Comparison of ENCODE assay signal across 8 cellular contexts in the genomic region with DNA sequence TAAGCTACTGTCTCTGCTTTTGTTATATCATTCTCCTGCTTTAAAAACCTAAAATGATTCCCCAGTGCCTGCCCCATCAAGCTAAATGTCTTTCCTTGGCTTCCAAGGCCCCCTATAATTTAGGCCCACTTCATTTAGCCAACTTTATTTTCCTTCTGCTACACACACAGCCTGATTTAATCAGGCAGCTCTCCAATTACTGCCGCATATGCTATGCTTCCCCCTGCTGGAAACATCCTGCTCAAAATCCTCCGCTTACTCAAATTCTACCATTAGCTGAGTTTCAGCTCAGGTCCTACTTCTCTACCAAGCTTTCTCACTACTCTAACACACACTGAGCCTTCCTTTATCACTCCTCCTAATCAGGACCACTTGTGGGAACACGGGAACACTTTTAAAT. TPM values are rescaled to one million over a fixed set of nuclear protein-coding genes. Genes with fewer than 3 reads are reported as not detected.
A peak's percentile ranks its signal among the peaks of the same experiment; 100 is the strongest.
DNase-seq lines count a peak whose midpoint lies in the region; ATAC-seq lines count a peak whose summit lies in the region.

No MANE protein-coding gene starts in this region.

- H3K4me3 Mint-ChIP-seq in activated T-helper 17 cell treated with anti-CD3 and anti-CD28 coated beads, Interleukin-2, amount 50 U/mL, for 72 hours, result no peak overlapping the region
- no peak overlapping the region for H3K4me3 Mint-ChIP-seq in activated T-cell treated with anti-CD3 and anti-CD28 coated beads, Interleukin-2, amount 50 U/mL, for 72 hours

- H3K36me3 Mint-ChIP-seq in activated T-helper 17 cell treated with anti-CD3 and anti-CD28 coated beads, Interleukin-2, amount 50 U/mL, for 72 hours (ENCODE audit: low read depth), result peaks cover 56% of the 10 kb centered on the region
- peaks cover 0 to 2% of the 10 kb centered on the region in 2 donors for H3K36me3 Mint-ChIP-seq in activated T-cell treated with anti-CD3 and anti-CD28 coated beads, Interleukin-2, amount 50 U/mL, for 72 hours (ENCODE audit: insufficient read depth in 2 of 2)

- intact Hi-C loops in left colon (cut with DNase I, micrococcal nuclease), result no loop called here

- peaks cover 6% of the 10 kb centered on the region for H3K4me1 Mint-ChIP-seq in activated T-helper 17 cell treated with anti-CD3 and anti-CD28 coated beads, Interleukin-2, amount 50 U/mL, for 72 hours
- H3K4me1 Mint-ChIP-seq in activated T-cell treated with anti-CD3 and anti-CD28 coated beads, Interleukin-2, amount 50 U/mL, for 72 hours (ENCODE audit: low read depth), result peaks cover 2% of the 10 kb centered on the region

- ATAC-seq in activated T-helper 17 cell treated with anti-CD3 and anti-CD28 coated beads, Interleukin-2, amount 50 U/mL, for 72 hours (replicated peaks), result no peak
- ATAC-seq in left colon (peak; percentile 36), GM21717 (IDR thresholded peaks at IDR 0.05; ENCODE audit: unreplicated experiment) (no peak)
- ATAC-seq in activated T-cell treated with anti-CD3 and anti-CD28 coated beads, Interleukin-2, amount 50 U/mL, for 72 hours (replicated peaks in 1 of 2), result no peak

- H3K27me3 Mint-ChIP-seq in activated T-helper 17 cell treated with anti-CD3 and anti-CD28 coated beads, Interleukin-2, amount 50 U/mL, for 72 hours, result no peaks in the 10 kb centered on the region
- H3K27me3 Mint-ChIP-seq in activated T-cell treated with anti-CD3 and anti-CD28 coated beads, Interleukin-2, amount 50 U/mL, for 72 hours (ENCODE audit: low read depth), result no peaks in the 10 kb centered on the region

- H3K9me3 Mint-ChIP-seq in activated T-helper 17 cell treated with anti-CD3 and anti-CD28 coated beads, Interleukin-2, amount 50 U/mL, for 72 hours, result no peaks in the 10 kb centered on the region
- H3K9me3 Mint-ChIP-seq in activated T-cell treated with anti-CD3 and anti-CD28 coated beads, Interleukin-2, amount 50 U/mL, for 72 hours, result no peaks in the 10 kb centered on the region

- peak overlapping the region; percentile 8 for H3K27ac Mint-ChIP-seq in activated T-helper 17 cell treated with anti-CD3 and anti-CD28 coated beads, Interleukin-2, amount 50 U/mL, for 72 hours
- H3K27ac Mint-ChIP-seq in activated T-cell treated with anti-CD3 and anti-CD28 coated beads, Interleukin-2, amount 50 U/mL, for 72 hours, result no peak overlapping the region

- DNase-seq in GDM1 (lab: John Stamatoyannopoulos, UW), result peak; percentile 22
- DNase-seq in HuH-7.5 (ENCODE audit: low spot score), result peak; percentile 6
- DNase-seq in left colon, result no peak
- DNase-seq in activated T-cell treated with anti-CD3 and anti-CD28 coated beads, Interleukin-2, amount 50 U/mL, for 72 hours, result no peak
- DNase-seq in activated T-cell treated with anti-CD3 and anti-CD28 coated beads, Interleukin-2, amount 50 U/mL, for 48 hours, result no peak
- no peak for DNase-seq in activated CD8-positive, alpha-beta memory T cell treated with anti-CD3 and anti-CD28 coated beads, Interleukin-2, amount 50 U/mL, for 48 hours

RNA-seq across cellular contexts. Expression of a gene that starts 17.0 kb away (rescaled TPM):
- 10 to 100 TPM; 28.7 to 35.4 TPM for total RNA-seq in activated T-helper 17 cell treated with anti-CD3 and anti-CD28 coated beads, Interleukin-2, amount 50 U/mL, for 72 hours
- 10 to 100 TPM; 72.2 to 98.6 TPM for total RNA-seq in left colon
- total RNA-seq in activated T-cell treated with anti-CD3 and anti-CD28 coated beads, Interleukin-2, amount 50 U/mL, for 72 hours, result 10 to 100 TPM; 31.8 to 34.4 TPM

Comparison
In these comparisons a context has a peak if more than half of its experiments do, and no peak if none do; other contexts are left out.
1. DNase-seq: peak in GDM1 (single experiment) and HuH-7.5 (single experiment); none in left colon (0 of 2), activated T-cell treated with anti-CD3 and anti-CD28 coated beads, Interleukin-2, amount 50 U/mL, for 72 hours (0 of 2), activated T-cell treated with anti-CD3 and anti-CD28 coated beads, Interleukin-2, amount 50 U/mL, for 48 hours (0 of 2) and activated CD8-positive, alpha-beta memory T cell treated with anti-CD3 and anti-CD28 coated beads, Interleukin-2, amount 50 U/mL, for 48 hours (single experiment).